In the genomic region with DNA sequence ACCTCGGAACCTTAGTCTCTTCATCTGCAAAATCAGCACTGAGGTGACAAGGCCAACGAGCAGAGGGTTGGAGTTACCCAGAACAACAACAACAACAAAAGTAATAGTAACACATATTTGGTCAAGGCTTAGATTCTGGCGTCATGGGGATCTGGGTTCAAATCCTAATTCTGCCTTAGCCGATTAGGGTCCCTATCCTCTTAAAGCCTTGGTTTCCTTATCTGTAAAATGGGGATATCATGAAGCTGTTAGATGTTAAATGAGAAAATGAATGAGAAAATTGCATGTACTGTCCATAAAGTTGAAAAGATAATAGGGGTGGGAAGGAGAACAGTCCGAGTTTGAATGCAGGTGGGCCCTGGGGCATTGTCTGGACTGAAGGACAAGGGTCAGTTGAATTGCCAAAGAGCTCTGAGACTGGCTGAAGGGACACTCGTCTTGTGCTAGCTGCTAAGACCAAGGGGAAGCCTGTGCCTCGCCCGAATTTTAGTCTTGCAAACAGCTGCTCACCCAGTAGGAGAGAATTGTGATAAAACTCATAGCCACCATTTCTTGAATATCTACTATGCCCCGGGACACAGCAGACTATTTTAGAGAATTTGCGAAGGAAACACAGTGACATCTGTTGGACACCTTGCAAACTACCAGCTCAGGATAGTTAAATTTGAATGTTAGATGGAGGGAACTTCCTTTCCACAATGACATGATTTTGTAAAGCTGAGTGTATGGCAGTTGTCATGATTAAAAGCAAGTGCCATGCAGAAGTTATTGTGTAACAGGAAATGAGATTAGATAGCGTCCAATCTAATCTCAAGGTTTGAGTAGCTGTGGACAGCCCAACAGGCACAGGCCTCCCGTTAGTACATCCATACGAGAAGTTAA, we compare ENCODE assay signal across 9 cellular contexts. TPM values are rescaled to one million over a fixed set of nuclear protein-coding genes. Genes with fewer than 3 reads are reported as not detected.
A peak's percentile ranks its signal among the peaks of the same experiment; 100 is the strongest.
DNase-seq lines count a peak whose midpoint lies in the region; ATAC-seq and TF ChIP-seq lines count a peak whose summit lies in the region.
"Had no signal": no experiment of that assay in that cellular context is flagged by ENCODE, and none has a peak within 500 bp of the region (broad histone marks: within the 10 kb centered on the region; RNA-seq: fewer than 3 reads in every experiment).

No MANE protein-coding gene starts in this region.

- in situ Hi-C loops in gastrocnemius medialis (cut with MboI; ENCODE audit: low sequenced_read_pairs in 4 of 4), result loop anchor here (5.0 to 10.0 kb wide), 3 partner anchors 257 to 327 kb away; partner anchors contain the start of genes CABP1 (in 2 of the 4) and UNC119B (in 1 of the 4)

- TF ChIP-seq EP300 in Ishikawa (IDR thresholded peaks at IDR 0.05; ENCODE audit: borderline replicate concordance), result no peak

- H3K9ac ChIP-seq in adipocyte (ENCODE audit: low read length), result no peak overlapping the region
- H3K9ac ChIP-seq: BLaER1 had no signal

- H3K27me3 ChIP-seq in adipocyte (replicated peaks; ENCODE audit: control insufficient read depth, insufficient read depth, low read length) (peaks cover 15% of the 10 kb centered on the region), gastrocnemius medialis (no peaks in the 10 kb centered on the region)
- H3K27me3 ChIP-seq: BLaER1 had no signal

- H3K36me3 ChIP-seq in adipocyte (ENCODE audit: control insufficient read depth, insufficient read depth, low read length, severe bottlenecking) (no peaks in the 10 kb centered on the region), gastrocnemius medialis (no peaks in the 10 kb centered on the region)
- H3K36me3 ChIP-seq: BLaER1 had no signal

- ATAC-seq in left ventricle myocardium superior (peak; percentile 83), gastrocnemius medialis (peak; percentile 68 to 95), GM19455 (IDR thresholded peaks at IDR 0.05; ENCODE audit: unreplicated experiment) (no peak)

- TF ChIP-seq RAD21 in Ishikawa (IDR thresholded peaks at IDR 0.05; ENCODE audit: low read depth), result peak; percentile 89

- H3K4me1 ChIP-seq in adipocyte (ENCODE audit: control insufficient read depth, insufficient read depth, low read length) (no peaks in the 10 kb centered on the region), gastrocnemius medialis (no peaks in the 10 kb centered on the region)

- DNase-seq in DMS79 treated with DMSO at 0.1 percent for 48 hours (lab: John Stamatoyannopoulos, UW) (peak; percentile 45), DMS79 (lab: John Stamatoyannopoulos, UW) (no peak), OCI-M2 (lab: John Stamatoyannopoulos, UW; ENCODE audit: unreplicated experiment) (peak; percentile 47), adipocyte (ENCODE audit: low read depth) (peak; percentile 82), left ventricle myocardium superior (no peak), gastrocnemius medialis (no peak)

- TF ChIP-seq POLR2A in gastrocnemius medialis (IDR thresholded peaks at IDR 0.05), result no peak

- intact Hi-C loops in left ventricle myocardium superior (cut with micrococcal nuclease) (loop anchor here (10.0 kb wide), 1 partner anchor 367 kb away; no protein-coding TSS in a partner anchor), gastrocnemius medialis (cut with DNase I; ENCODE audit: low total_unique reads) (loop anchor here (1.0 to 10.0 kb wide), 3 partner anchors 257 to 387 kb away; partner anchors contain the start of gene UNC119B)

- H3K27ac ChIP-seq in gastrocnemius medialis, result no peak overlapping the region
- H3K27ac ChIP-seq: BLaER1 had no signal

- peak; percentile 65 to 75 (median 68) for TF ChIP-seq CTCF in gastrocnemius medialis (IDR thresholded peaks at IDR 0.05 in 4 of 5, conservative IDR thresholded peaks at IDR 0.05 in 1 of 5)

- H3K9me3 ChIP-seq in adipocyte (ENCODE audit: control insufficient read depth, low read length), result no peaks in the 10 kb centered on the region
- no peaks in the 10 kb centered on the region for H3K9me3 ChIP-seq in gastrocnemius medialis
- H3K9me3 ChIP-seq: BLaER1 had no signal

- H3K4me3 ChIP-seq in adipocyte (ENCODE audit: low read length), result no peak overlapping the region
- H3K4me3 ChIP-seq in gastrocnemius medialis, result no peak overlapping the region
- H3K4me3 ChIP-seq: BLaER1 had no signal

TF ChIP-seq in Ishikawa, 13 proteins besides CTCF, POLR2A, EP300 and RAD21:
- TF ChIP-seq EGR1 (IDR thresholded peaks at IDR 0.05) (no peak), TEAD4 (IDR thresholded peaks at IDR 0.05) (no peak), FOXM1 (IDR thresholded peaks at IDR 0.05; ENCODE audit: borderline replicate concordance, low read depth) (no peak), ZBTB7A (IDR thresholded peaks at IDR 0.05; ENCODE audit: low read depth) (no peak), CEBPB (IDR thresholded peaks at IDR 0.05) (no peak), USF1 (IDR thresholded peaks at IDR 0.05) (no peak), YY1 (IDR thresholded peaks at IDR 0.05; ENCODE audit: low read depth) (no peak), CREB1 (IDR thresholded peaks at IDR 0.05; ENCODE audit: low read depth) (no peak), TCF12 (IDR thresholded peaks at IDR 0.05; ENCODE audit: low read depth) (no peak), TAF1 (IDR thresholded peaks at IDR 0.05; ENCODE audit: low read depth) (no peak), NFIC (IDR thresholded peaks at IDR 0.05) (no peak), MAX (IDR thresholded peaks at IDR 0.05) (no peak)
- TF ChIP-seq, protein P1, sequence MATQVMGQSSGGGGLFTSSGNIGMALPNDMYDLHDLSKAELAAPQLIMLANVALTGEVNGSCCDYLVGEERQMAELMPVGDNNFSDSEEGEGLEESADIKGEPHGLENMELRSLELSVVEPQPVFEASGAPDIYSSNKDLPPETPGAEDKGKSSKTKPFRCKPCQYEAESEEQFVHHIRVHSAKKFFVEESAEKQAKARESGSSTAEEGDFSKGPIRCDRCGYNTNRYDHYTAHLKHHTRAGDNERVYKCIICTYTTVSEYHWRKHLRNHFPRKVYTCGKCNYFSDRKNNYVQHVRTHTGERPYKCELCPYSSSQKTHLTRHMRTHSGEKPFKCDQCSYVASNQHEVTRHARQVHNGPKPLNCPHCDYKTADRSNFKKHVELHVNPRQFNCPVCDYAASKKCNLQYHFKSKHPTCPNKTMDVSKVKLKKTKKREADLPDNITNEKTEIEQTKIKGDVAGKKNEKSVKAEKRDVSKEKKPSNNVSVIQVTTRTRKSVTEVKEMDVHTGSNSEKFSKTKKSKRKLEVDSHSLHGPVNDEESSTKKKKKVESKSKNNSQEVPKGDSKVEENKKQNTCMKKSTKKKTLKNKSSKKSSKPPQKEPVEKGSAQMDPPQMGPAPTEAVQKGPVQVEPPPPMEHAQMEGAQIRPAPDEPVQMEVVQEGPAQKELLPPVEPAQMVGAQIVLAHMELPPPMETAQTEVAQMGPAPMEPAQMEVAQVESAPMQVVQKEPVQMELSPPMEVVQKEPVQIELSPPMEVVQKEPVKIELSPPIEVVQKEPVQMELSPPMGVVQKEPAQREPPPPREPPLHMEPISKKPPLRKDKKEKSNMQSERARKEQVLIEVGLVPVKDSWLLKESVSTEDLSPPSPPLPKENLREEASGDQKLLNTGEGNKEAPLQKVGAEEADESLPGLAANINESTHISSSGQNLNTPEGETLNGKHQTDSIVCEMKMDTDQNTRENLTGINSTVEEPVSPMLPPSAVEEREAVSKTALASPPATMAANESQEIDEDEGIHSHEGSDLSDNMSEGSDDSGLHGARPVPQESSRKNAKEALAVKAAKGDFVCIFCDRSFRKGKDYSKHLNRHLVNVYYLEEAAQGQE (IDR thresholded peaks at IDR 0.05; ENCODE audit: low read depth), result no peak

RNA-seq across cellular contexts. Expression of gene HNF1A, which starts 6.8 kb away (rescaled TPM):
- total RNA-seq in left ventricle myocardium superior, result not detected
- total RNA-seq in gastrocnemius medialis, result under 1 TPM in 2 of 4 donors, not detected in 2; 0.07 to 0.10 TPM

RNA-seq across cellular contexts. Expression of gene C12orf43, which starts 44.7 kb away (rescaled TPM):
- total RNA-seq in left ventricle myocardium superior, result 8.7 TPM
- total RNA-seq in gastrocnemius medialis, result 10 to 100 TPM in 1 of 4 donors, 1 to 10 TPM in 3; 2.9 to 13.2 (median 5.1) TPM

Comparison
In these comparisons a context has a peak if more than half of its experiments do, and no peak if none do; other contexts are left out.
1. DNase-seq: peak in DMS79 treated with DMSO at 0.1 percent for 48 hours (single experiment), OCI-M2 (single experiment) and adipocyte (single experiment); none in DMS79 (single experiment), left ventricle myocardium superior (single experiment) and gastrocnemius medialis (0 of 2).